30 cellular contexts compared by ENCODE assay signal in the genomic region with DNA sequence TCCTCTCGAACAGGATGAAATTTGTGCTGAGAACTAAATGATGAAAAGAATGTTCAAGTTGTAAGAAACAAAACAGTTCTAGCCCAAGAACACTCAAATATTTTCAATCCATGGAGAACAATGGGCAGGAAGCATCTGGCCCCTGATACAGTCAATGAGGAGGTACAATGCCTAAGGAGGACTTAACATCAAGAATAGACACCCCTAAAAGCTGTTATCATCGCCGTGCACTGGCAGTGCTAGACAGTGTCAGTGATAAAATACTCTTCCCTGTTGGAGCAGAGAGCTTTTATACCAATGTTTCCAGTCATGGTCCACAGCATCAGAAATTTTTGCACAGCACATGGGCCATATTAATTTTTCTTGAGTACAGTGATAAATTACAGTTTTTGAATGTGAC. TPM values are rescaled to one million over a fixed set of nuclear protein-coding genes. Genes with fewer than 3 reads are reported as not detected.
"Had no signal": no experiment of that assay in that cellular context is flagged by ENCODE, and none has a peak within 500 bp of the region (broad histone marks: within the 10 kb centered on the region; RNA-seq: fewer than 3 reads in every experiment).

No MANE protein-coding gene starts in this region.

- H3K4me3 Mint-ChIP-seq: immature natural killer cell; mesothelial cell of epicardium; naive B cell; natural killer cell; stimulated activated naive CD8-positive, alpha-beta T cell treated with anti-CD3 and anti-CD28 coated beads, Interleukin-15, amount 100 ng/mL, for 72 hours; type B pancreatic cell had no signal

- H3K9me3 Mint-ChIP-seq: natural killer cell; stimulated activated naive CD8-positive, alpha-beta T cell treated with anti-CD3 and anti-CD28 coated beads, Interleukin-15, amount 100 ng/mL, for 72 hours had no signal

- H3K36me3 Mint-ChIP-seq: immature natural killer cell, mesothelial cell of epicardium, naive B cell, natural killer cell, type B pancreatic cell had no signal

- H3K4me1 ChIP-seq: left lung, lower lobe of right lung, prostate gland, tibial nerve, uterus had no signal

- H3K27ac Mint-ChIP-seq: immature natural killer cell, mesothelial cell of epicardium, naive B cell, natural killer cell, type B pancreatic cell had no signal

- H3K9me3 ChIP-seq: left lung, lower lobe of right lung, ovary, prostate gland, tibial nerve, uterus had no signal

- H3K36me3 ChIP-seq: left lung, lower lobe of right lung, ovary, prostate gland, tibial nerve, uterus had no signal

- ATAC-seq: left colon; left lung; lower lobe of right lung; natural killer cell; right cardiac atrium; sciatic nerve; stimulated activated naive CD8-positive, alpha-beta T cell treated with anti-CD3 and anti-CD28 coated beads, Interleukin-15, amount 100 ng/mL, for 72 hours had no signal

- DNase-seq: hypothalamus; immature natural killer cell; kidney; left colon; left lung; lower lobe of right lung; mammary epithelial cell; mesenchymal stem cell; naive B cell; natural killer cell; ovary; retina; right cardiac atrium; stimulated activated CD4-positive, alpha-beta T cell treated with anti-CD3 and anti-CD28 coated beads, Interleukin-12 subunit alpha, Interleukin-12 subunit beta, amount 100 ng/mL, for 4 hours; stimulated activated CD4-positive, alpha-beta T cell treated with anti-CD3 and anti-CD28 coated beads, Interleukin-15, amount 100 ng/mL, for 24 hours; stimulated activated CD4-positive, alpha-beta T cell treated with anti-CD3 and anti-CD28 coated beads, Interleukin-2, amount 100 ng/mL, for 24 hours; stimulated activated CD4-positive, alpha-beta T cell treated with anti-CD3 and anti-CD28 coated beads, Interleukin-4, amount 100 ng/mL, for 1 hour; stimulated activated naive CD4-positive, alpha-beta T cell; stimulated activated naive CD8-positive, alpha-beta T cell treated with anti-CD3 and anti-CD28 coated beads, Interleukin-15, amount 100 ng/mL, for 72 hours; substantia nigra; uterus had no signal

- H3K4me1 Mint-ChIP-seq: immature natural killer cell; mesothelial cell of epicardium; naive B cell; natural killer cell; stimulated activated naive CD8-positive, alpha-beta T cell treated with anti-CD3 and anti-CD28 coated beads, Interleukin-15, amount 100 ng/mL, for 72 hours had no signal

- H3K4me3 ChIP-seq: left lung, lower lobe of right lung, ovary, prostate gland, skin epidermis, tibial nerve, uterus had no signal

- H3K27ac ChIP-seq: left lung, lower lobe of right lung, ovary, prostate gland, skin epidermis, tibial nerve, uterus had no signal

- H3K27me3 ChIP-seq: left lung, ovary, tibial nerve, uterus had no signal

- H3K27me3 Mint-ChIP-seq: stimulated activated naive CD8-positive, alpha-beta T cell treated with anti-CD3 and anti-CD28 coated beads, Interleukin-15, amount 100 ng/mL, for 72 hours had no signal

RNA-seq across cellular contexts. Expression of a gene that starts 20.2 kb away (rescaled TPM):
- total RNA-seq: liver, lower lobe of right lung, mesothelial cell of epicardium, mononuclear cell, natural killer cell had no signal
- polyA plus RNA-seq: immature natural killer cell, neural cell had no signal
